ENCODE assay signal across 10 cellular contexts in genomic region chr2:228067309-228067708, GRCh38.
A peak's percentile ranks its signal among the peaks of the same experiment; 100 is the strongest.
DNase-seq lines count a peak whose midpoint lies in the region; TF ChIP-seq lines count a peak whose summit lies in the region.
"Had no signal": no experiment of that assay in that cellular context is flagged by ENCODE, and none has a peak within 500 bp of the region (broad histone marks: within the 10 kb centered on the region; RNA-seq: fewer than 3 reads in every experiment).

No MANE protein-coding gene starts in this region.

- no peaks in the 10 kb centered on the region for H3K36me3 Mint-ChIP-seq in glutamatergic neuron (ENCODE audit: unreplicated experiment)
- H3K36me3 Mint-ChIP-seq: CD4-positive, alpha-beta memory T cell had no signal

- peaks cover 24% of the 10 kb centered on the region for H3K4me1 Mint-ChIP-seq in glutamatergic neuron (ENCODE audit: low read depth, unreplicated experiment)
- H3K4me1 Mint-ChIP-seq: CD4-positive, alpha-beta memory T cell had no signal

- H3K4me3 Mint-ChIP-seq in glutamatergic neuron (ENCODE audit: unreplicated experiment): peak overlapping the region; percentile 14
- H3K4me3 Mint-ChIP-seq: CD4-positive, alpha-beta memory T cell had no signal

- peak overlapping the region; percentile 84 for H3K27ac Mint-ChIP-seq in glutamatergic neuron (ENCODE audit: unreplicated experiment)
- H3K27ac Mint-ChIP-seq: CD4-positive, alpha-beta memory T cell had no signal

- peaks cover 2% of the 10 kb centered on the region for H3K9me3 Mint-ChIP-seq in glutamatergic neuron (ENCODE audit: unreplicated experiment)
- H3K9me3 Mint-ChIP-seq: CD4-positive, alpha-beta memory T cell had no signal

- DNase-seq in NCI-H1436 (lab: John Stamatoyannopoulos, UW) (peak; percentile 37), NCI-H1436 treated with DMSO at 0.1 percent for 48 hours (lab: John Stamatoyannopoulos, UW) (peak; percentile 21), NCI-H2171 (lab: John Stamatoyannopoulos, UW) (peak; percentile 36), glutamatergic neuron (no peak), GOT3 (lab: John Stamatoyannopoulos, UW) (no peak), midbrain (lab: John Stamatoyannopoulos, UW) (no peak)
- DNase-seq in stimulated activated naive CD4-positive, alpha-beta T cell (lab: John Stamatoyannopoulos, UW): no peak
- DNase-seq: BE2C; CD4-positive, alpha-beta memory T cell; COR-L47 had no signal

- no peak for TF ChIP-seq CTCF in glutamatergic neuron (IDR thresholded peaks at IDR 0.05; ENCODE audit: partially characterized antibody, unreplicated experiment)

- H3K27me3 Mint-ChIP-seq in glutamatergic neuron (ENCODE audit: unreplicated experiment): peaks cover 1% of the 10 kb centered on the region
- H3K27me3 Mint-ChIP-seq: CD4-positive, alpha-beta memory T cell had no signal

Comparison
In these comparisons a context has a peak if more than half of its experiments do, and no peak if none do; other contexts are left out.
1. DNase-seq: peak in NCI-H1436 (single experiment), NCI-H1436 treated with DMSO at 0.1 percent for 48 hours (single experiment) and NCI-H2171 (single experiment); none in glutamatergic neuron (single experiment), GOT3 (single experiment), stimulated activated naive CD4-positive, alpha-beta T cell (0 of 6) and midbrain (single experiment).